ENCODE assay signal across 8 cellular contexts in genomic region chr21:43733529-43734071, GRCh38. TPM values are rescaled to one million over a fixed set of nuclear protein-coding genes. Genes with fewer than 3 reads are reported as not detected.
A peak's percentile ranks its signal among the peaks of the same experiment; 100 is the strongest.
DNase-seq lines count a peak whose midpoint lies in the region; ATAC-seq, FAIRE-seq and TF ChIP-seq lines count a peak whose summit lies in the region.

No MANE protein-coding gene starts in this region.

- H3K27ac ChIP-seq in K562 (ENCODE audit: extremely low read depth, low read depth, low read length): no peak overlapping the region

- no peak overlapping the region for H3K27ac Mint-ChIP-seq in activated CD8-positive, alpha-beta memory T cell treated with anti-CD3 and anti-CD28 coated beads, Interleukin-2, amount 10 ng/mL, durations not matched to agents 7 days and 5 days
- H3K27ac Mint-ChIP-seq in type B pancreatic cell (peak overlapping the region; percentile 41), mesothelial cell of epicardium (no peak overlapping the region)

- CTCF ChIA-PET in activated CD8-positive, alpha-beta memory T cell treated with anti-CD3 and anti-CD28 coated beads, Interleukin-2, amount 10 ng/mL, durations not matched to agents 7 days and 5 days (lab: Charles Lee): no interaction called here
- CTCF ChIA-PET in K562 (lab: Yijun Ruan, JAX; ENCODE audit: low intra/inter-chr PET ratio): no interaction called here

- peaks cover 76% of the 10 kb centered on the region for H3K36me3 ChIP-seq in K562 (ENCODE audit: control insufficient read depth, insufficient read depth, low read length)

- DNase-seq in activated CD8-positive, alpha-beta memory T cell treated with anti-CD3 and anti-CD28 coated beads for 24 hours: peak; percentile 76
- DNase-seq in activated CD8-positive, alpha-beta memory T cell treated with anti-CD3 and anti-CD28 coated beads, Interleukin-2, amount 10 ng/mL, durations not matched to agents 7 days and 5 days: no peak
- no peak for DNase-seq in K562 (ENCODE audit: extremely low read depth in 1 of 4, low spot score in 3 of 4)
- no peak for DNase-seq in left colon
- no peak for DNase-seq in type B pancreatic cell (ENCODE audit: extremely low spot score, unreplicated experiment)
- DNase-seq in NCI-H524 (lab: John Stamatoyannopoulos, UW): no peak
- DNase-seq in mesothelial cell of epicardium (ENCODE audit: low spot score in 2 of 2, unreplicated experiment in 2 of 2): no peak
- DNase-seq in COLO668 (lab: John Stamatoyannopoulos, UW; ENCODE audit: unreplicated experiment): no peak

- FAIRE-seq in K562 (lab: Jason Lieb, UNC): no peak

- peaks cover 14% of the 10 kb centered on the region for H3K9me1 ChIP-seq in K562 (ENCODE audit: control insufficient read depth, insufficient read depth, low read length)

- 80% methylated on average over 15 of the region's 15 CpGs for WGBS in K562 (ENCODE audit: insufficient coverage, low coverage, missing lambda C conversion rate)

- TF ChIP-seq POLR2A in K562 (conservative IDR thresholded peaks at IDR 0.05): no peak

- H3K36me3 Mint-ChIP-seq in activated CD8-positive, alpha-beta memory T cell treated with anti-CD3 and anti-CD28 coated beads, Interleukin-2, amount 10 ng/mL, durations not matched to agents 7 days and 5 days: peaks cover 6% of the 10 kb centered on the region
- no peaks in the 10 kb centered on the region for H3K36me3 Mint-ChIP-seq in type B pancreatic cell
- peaks cover 2% of the 10 kb centered on the region for H3K36me3 Mint-ChIP-seq in mesothelial cell of epicardium

- TF ChIP-seq CTCF in K562 (IDR thresholded peaks at IDR 0.05 in 2 of 3, conservative IDR thresholded peaks at IDR 0.05 in 1 of 3; ENCODE audit: insufficient read depth in 2 of 3, low read depth in 1 of 3, low read length in 3 of 3) (no peak), type B pancreatic cell (conservative IDR thresholded peaks at IDR 0.05) (no peak), mesothelial cell of epicardium (IDR thresholded peaks at IDR 0.05; ENCODE audit: unreplicated experiment) (no peak)

- peaks cover 24 to 66% of the 10 kb centered on the region in 2 experiments for H3K4me1 ChIP-seq in K562 (replicated peaks in 1 of 2; ENCODE audit: control insufficient read depth in 2 of 2, insufficient read depth in 2 of 2, low read length in 2 of 2)

- peaks cover 78% of the 10 kb centered on the region for H3K79me2 ChIP-seq in K562 (ENCODE audit: control insufficient read depth, insufficient read depth, low read length)

- H3K9ac ChIP-seq in K562 (ENCODE audit: insufficient read depth in 1 of 2, low read depth in 2 of 2, low read length in 2 of 2): peak overlapping the region in 1 of 2 experiments; percentile 65; a peak in 2 of 4 replicates

- TF ChIP-seq RAD21 in K562 (CRISPR knock-in tag; conservative IDR thresholded peaks at IDR 0.05 in 1 of 2, IDR thresholded peaks at IDR 0.05 in 1 of 2): no peak

- POLR2A ChIA-PET in K562 (lab: Yijun Ruan, JAX): interaction anchor here (0.7 kb wide), 1 partner anchor 23 kb away, joined by 4 read pairs; no protein-coding TSS in a partner anchor

- in situ Hi-C loops in K562 (cut with MboI): no loop called here

- BruUV-seq in K562 (replicated peaks; lab: Mats Ljungman, UMichigan): no TSS peak

- no peak overlapping the region for H3K4me3 ChIP-seq in K562

- no peak for TF ChIP-seq EP300 in K562 (IDR thresholded peaks at IDR 0.05; ENCODE audit: low read length)

- H3K4me2 ChIP-seq in K562 (ENCODE audit: insufficient read depth, low read length): no peak overlapping the region

- no peaks in the 10 kb centered on the region for H3K9me3 Mint-ChIP-seq in activated CD8-positive, alpha-beta memory T cell treated with anti-CD3 and anti-CD28 coated beads, Interleukin-2, amount 10 ng/mL, durations not matched to agents 7 days and 5 days (ENCODE audit: low read depth)
- H3K9me3 Mint-ChIP-seq in type B pancreatic cell: no peaks in the 10 kb centered on the region
- H3K9me3 Mint-ChIP-seq in mesothelial cell of epicardium: no peaks in the 10 kb centered on the region

- no peak for ATAC-seq in activated CD8-positive, alpha-beta memory T cell treated with anti-CD3 and anti-CD28 coated beads, Interleukin-2, amount 10 ng/mL, durations not matched to agents 7 days and 5 days
- ATAC-seq in K562: no peak
- peak; percentile 43 for ATAC-seq in left colon

- no peaks in the 10 kb centered on the region for H3K27me3 Mint-ChIP-seq in activated CD8-positive, alpha-beta memory T cell treated with anti-CD3 and anti-CD28 coated beads, Interleukin-2, amount 10 ng/mL, durations not matched to agents 7 days and 5 days
- H3K27me3 Mint-ChIP-seq in type B pancreatic cell (no peaks in the 10 kb centered on the region), mesothelial cell of epicardium (ENCODE audit: low read depth) (no peaks in the 10 kb centered on the region)

- intact Hi-C loops in K562 (cut with micrococcal nuclease): no loop called here
- intact Hi-C loops in left colon (cut with DNase I, micrococcal nuclease): loop anchor here in 1 of 2 donors (10.0 kb wide), 2 partner anchors 51 to 69 kb away; partner anchors contain the start of gene RRP1

- no peak overlapping the region for H3K4me3 Mint-ChIP-seq in activated CD8-positive, alpha-beta memory T cell treated with anti-CD3 and anti-CD28 coated beads, Interleukin-2, amount 10 ng/mL, durations not matched to agents 7 days and 5 days
- H3K4me3 Mint-ChIP-seq in type B pancreatic cell (no peak overlapping the region), mesothelial cell of epicardium (no peak overlapping the region)

- H4K20me1 ChIP-seq in K562 (replicated peaks; ENCODE audit: control insufficient read depth, insufficient read depth, low read length): peaks cover 23% of the 10 kb centered on the region

- H2AFZ ChIP-seq in K562 (ENCODE audit: low read depth, low read length): no peak overlapping the region

- H3K4me1 Mint-ChIP-seq in activated CD8-positive, alpha-beta memory T cell treated with anti-CD3 and anti-CD28 coated beads, Interleukin-2, amount 10 ng/mL, durations not matched to agents 7 days and 5 days: peaks cover 31% of the 10 kb centered on the region
- H3K4me1 Mint-ChIP-seq in type B pancreatic cell (ENCODE audit: unreplicated experiment): peaks cover 23% of the 10 kb centered on the region
- peaks cover 19% of the 10 kb centered on the region for H3K4me1 Mint-ChIP-seq in mesothelial cell of epicardium

- no peaks in the 10 kb centered on the region for H3K9me3 ChIP-seq in K562 (replicated peaks; ENCODE audit: control insufficient read depth, insufficient read depth, low read depth, low read length)

- no peaks in the 10 kb centered on the region for H3K27me3 ChIP-seq in K562 (ENCODE audit: control insufficient read depth in 2 of 2, insufficient read depth in 2 of 2, low read length in 2 of 2)

RNA-seq across cellular contexts. Expression of gene PDXK, which starts 14.7 kb away (rescaled TPM):
- total RNA-seq in activated CD8-positive, alpha-beta memory T cell treated with anti-CD3 and anti-CD28 coated beads, Interleukin-2, amount 10 ng/mL, durations not matched to agents 7 days and 5 days: 10 to 100 TPM; 95.3 to 99.6 TPM
- total RNA-seq in K562 (2011; cell fraction: chromatin; rRNA removed; ENCODE audit: low replicate concordance): 130 and 265 TPM in 2 replicates
- total RNA-seq in K562 (2011; cell fraction: nucleolus; rRNA removed): 121 and 125 TPM in 2 replicates
- total RNA-seq in K562 (2011; cell fraction: nucleoplasm; rRNA removed): 113 and 116 TPM in 2 replicates
- total RNA-seq in K562 (2014; rRNA removed): 95.1 and 117 TPM in 2 replicates
- total RNA-seq in K562 (2014; rRNA removed; fragmentation: Illumina TruSeq; extraction: Trizol): 57.2 and 71.2 TPM in 2 replicates
- 46.8 and 47.5 TPM in 2 replicates for total RNA-seq in K562 (2015; rRNA removed; fragmentation: Illumina TruSeq; extraction: Trizol)
- total RNA-seq in K562 (2021): 162 TPM in 2 replicates
- 135 and 158 TPM in 2 replicates for polyA plus RNA-seq in K562 (2011; rRNA removed)
- 118 and 126 TPM in 2 replicates for polyA plus RNA-seq in K562 (2011; cell fraction: cytosol; rRNA removed)
- polyA plus RNA-seq in K562 (2011; cell fraction: nucleus; rRNA removed): 116 TPM in 2 replicates
- 82.1 and 83.5 TPM in 2 replicates for polyA plus RNA-seq in K562 (2012)
- 80.6 and 84.8 TPM in 2 replicates for polyA plus RNA-seq in K562 (2014; fragmentation: Illumina TruSeq; extraction: Trizol)
- 1 to 10 TPM; 5.6 to 8.9 TPM for polyA plus RNA-seq in K562 (2014; fragmentation: Nextera tagmentation; extraction: Ambion mirVana)
- polyA plus RNA-seq in K562 (2014; rRNA removed): 76.5 and 103 TPM in 2 replicates
- 203 and 232 TPM in 2 replicates for polyA minus RNA-seq in K562 (2011; rRNA and poly(A)+ RNA removed)
- polyA minus RNA-seq in K562 (2011; cell fraction: cytosol; rRNA and poly(A)+ RNA removed): 63.0 and 91.6 TPM in 2 replicates
- 27.7 and 39.5 TPM in 2 replicates for polyA minus RNA-seq in K562 (2011; cell fraction: nucleus; rRNA and poly(A)+ RNA removed)
- 100 to 1,000 TPM; 144 to 188 TPM for total RNA-seq in left colon
- 94.4 and 160 TPM in 2 replicates for total RNA-seq in type B pancreatic cell (ENCODE audit: low replicate concordance)
- total RNA-seq in mesothelial cell of epicardium: 79.6 to 86.2 TPM (median 81.1 TPM) in 3 replicates

RNA-seq across cellular contexts. Expression of gene CSTB, which starts 42.5 kb away (rescaled TPM):
- total RNA-seq in activated CD8-positive, alpha-beta memory T cell treated with anti-CD3 and anti-CD28 coated beads, Interleukin-2, amount 10 ng/mL, durations not matched to agents 7 days and 5 days: 10 to 100 TPM; 44.2 to 47.4 TPM
- total RNA-seq in K562 (2011; cell fraction: chromatin; rRNA removed; ENCODE audit: low replicate concordance): 10.6 and 21.9 TPM in 2 replicates
- total RNA-seq in K562 (2011; cell fraction: nucleolus; rRNA removed): 19.5 and 22.0 TPM in 2 replicates
- 18.3 and 24.3 TPM in 2 replicates for total RNA-seq in K562 (2011; cell fraction: nucleoplasm; rRNA removed)
- 23.1 and 29.0 TPM in 2 replicates for total RNA-seq in K562 (2014; rRNA removed)
- total RNA-seq in K562 (2014; rRNA removed; fragmentation: Illumina TruSeq; extraction: Trizol): 20.8 and 21.1 TPM in 2 replicates
- 31.7 and 34.9 TPM in 2 replicates for total RNA-seq in K562 (2015; rRNA removed; fragmentation: Illumina TruSeq; extraction: Trizol)
- 43.5 and 48.1 TPM in 2 replicates for total RNA-seq in K562 (2021)
- polyA plus RNA-seq in K562 (2011; rRNA removed): 46.6 and 58.0 TPM in 2 replicates
- 74.4 and 80.8 TPM in 2 replicates for polyA plus RNA-seq in K562 (2011; cell fraction: cytosol; rRNA removed)
- 36.5 and 43.3 TPM in 2 replicates for polyA plus RNA-seq in K562 (2011; cell fraction: nucleus; rRNA removed)
- 76.9 and 118 TPM in 2 replicates for polyA plus RNA-seq in K562 (2012)
- polyA plus RNA-seq in K562 (2014; fragmentation: Illumina TruSeq; extraction: Trizol): 64.2 and 79.8 TPM in 2 replicates
- 10 to 100 TPM; 12.4 to 17.1 TPM for polyA plus RNA-seq in K562 (2014; fragmentation: Nextera tagmentation; extraction: Ambion mirVana)
- 65.0 and 67.8 TPM in 2 replicates for polyA plus RNA-seq in K562 (2014; rRNA removed)
- 33.5 and 37.4 TPM in 2 replicates for polyA minus RNA-seq in K562 (2011; rRNA and poly(A)+ RNA removed)
- 14.2 and 21.7 TPM in 2 replicates for polyA minus RNA-seq in K562 (2011; cell fraction: cytosol; rRNA and poly(A)+ RNA removed)
- polyA minus RNA-seq in K562 (2011; cell fraction: nucleus; rRNA and poly(A)+ RNA removed): 9.0 and 14.1 TPM in 2 replicates
- 10 to 100 TPM; 69.1 to 74.4 TPM for total RNA-seq in left colon
- total RNA-seq in type B pancreatic cell (ENCODE audit: low replicate concordance): 45.4 and 78.2 TPM in 2 replicates
- total RNA-seq in mesothelial cell of epicardium: 22.4 to 23.9 TPM (median 23.3 TPM) in 3 replicates

RNA-seq across cellular contexts. Expression of gene RRP1, which starts 55.8 kb away (rescaled TPM):
- 10 to 100 TPM; 37.7 to 45.2 TPM for total RNA-seq in activated CD8-positive, alpha-beta memory T cell treated with anti-CD3 and anti-CD28 coated beads, Interleukin-2, amount 10 ng/mL, durations not matched to agents 7 days and 5 days
- total RNA-seq in K562 (2011; cell fraction: chromatin; rRNA removed; ENCODE audit: low replicate concordance): 200 and 398 TPM in 2 replicates
- 176 and 196 TPM in 2 replicates for total RNA-seq in K562 (2011; cell fraction: nucleolus; rRNA removed)
- 186 and 220 TPM in 2 replicates for total RNA-seq in K562 (2011; cell fraction: nucleoplasm; rRNA removed)
- total RNA-seq in K562 (2014; rRNA removed): 68.6 and 84.3 TPM in 2 replicates
- total RNA-seq in K562 (2014; rRNA removed; fragmentation: Illumina TruSeq; extraction: Trizol): 40.5 and 48.5 TPM in 2 replicates
- total RNA-seq in K562 (2015; rRNA removed; fragmentation: Illumina TruSeq; extraction: Trizol): 51.6 and 52.9 TPM in 2 replicates
- 89.1 and 105 TPM in 2 replicates for total RNA-seq in K562 (2021)
- 38.0 and 47.3 TPM in 2 replicates for polyA plus RNA-seq in K562 (2011; rRNA removed)
- 22.9 and 23.5 TPM in 2 replicates for polyA plus RNA-seq in K562 (2011; cell fraction: cytosol; rRNA removed)
- 233 and 286 TPM in 2 replicates for polyA plus RNA-seq in K562 (2011; cell fraction: nucleus; rRNA removed)
- polyA plus RNA-seq in K562 (2012): 35.6 and 62.2 TPM in 2 replicates
- polyA plus RNA-seq in K562 (2014; fragmentation: Illumina TruSeq; extraction: Trizol): 79.7 and 97.5 TPM in 2 replicates
- 1 to 10 TPM in 1 of 2 experiments, under 1 TPM in 1; 0.89 to 1.8 TPM for polyA plus RNA-seq in K562 (2014; fragmentation: Nextera tagmentation; extraction: Ambion mirVana)
- 60.2 and 64.7 TPM in 2 replicates for polyA plus RNA-seq in K562 (2014; rRNA removed)
- polyA minus RNA-seq in K562 (2011; rRNA and poly(A)+ RNA removed): 23.9 and 28.6 TPM in 2 replicates
- 20.8 and 22.0 TPM in 2 replicates for polyA minus RNA-seq in K562 (2011; cell fraction: cytosol; rRNA and poly(A)+ RNA removed)
- polyA minus RNA-seq in K562 (2011; cell fraction: nucleus; rRNA and poly(A)+ RNA removed): 66.5 and 104 TPM in 2 replicates
- 10 to 100 TPM; 13.0 to 18.5 TPM for total RNA-seq in left colon
- 29.5 and 43.6 TPM in 2 replicates for total RNA-seq in type B pancreatic cell (ENCODE audit: low replicate concordance)
- 41.4 to 44.5 TPM (median 42.2 TPM) in 3 replicates for total RNA-seq in mesothelial cell of epicardium
